1 cellular context compared by ENCODE assay signal in the genomic region with DNA sequence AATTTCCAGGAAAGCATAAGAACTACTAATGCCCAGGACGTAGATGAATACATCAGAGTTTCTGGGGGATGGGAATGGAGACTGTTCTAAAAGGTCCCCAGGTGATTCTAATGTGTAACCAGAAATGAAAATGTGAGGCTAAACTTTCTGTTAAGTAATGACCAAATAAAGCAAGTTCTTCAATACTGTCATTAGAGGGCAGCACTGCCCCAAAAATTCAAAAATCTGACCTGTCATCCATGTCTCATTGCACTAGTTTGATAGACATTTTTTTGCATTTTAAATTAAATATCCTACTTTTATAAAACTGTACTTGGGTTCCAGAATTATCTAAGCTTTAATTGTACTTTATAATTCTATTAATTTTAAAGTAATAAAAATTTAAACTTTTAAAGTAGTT.
TF ChIP-seq lines count a peak whose summit lies in the region.

No MANE protein-coding gene starts in this region.

TF ChIP-seq in WTC11, 78 proteins besides CTCF, POLR2A, EP300 and RAD21 (continued from another document):
- TF ChIP-seq, protein P1, sequence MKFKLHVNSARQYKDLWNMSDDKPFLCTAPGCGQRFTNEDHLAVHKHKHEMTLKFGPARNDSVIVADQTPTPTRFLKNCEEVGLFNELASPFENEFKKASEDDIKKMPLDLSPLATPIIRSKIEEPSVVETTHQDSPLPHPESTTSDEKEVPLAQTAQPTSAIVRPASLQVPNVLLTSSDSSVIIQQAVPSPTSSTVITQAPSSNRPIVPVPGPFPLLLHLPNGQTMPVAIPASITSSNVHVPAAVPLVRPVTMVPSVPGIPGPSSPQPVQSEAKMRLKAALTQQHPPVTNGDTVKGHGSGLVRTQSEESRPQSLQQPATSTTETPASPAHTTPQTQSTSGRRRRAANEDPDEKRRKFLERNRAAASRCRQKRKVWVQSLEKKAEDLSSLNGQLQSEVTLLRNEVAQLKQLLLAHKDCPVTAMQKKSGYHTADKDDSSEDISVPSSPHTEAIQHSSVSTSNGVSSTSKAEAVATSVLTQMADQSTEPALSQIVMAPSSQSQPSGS (CRISPR knock-in tag; IDR thresholded peaks at IDR 0.05; ENCODE audit: borderline replicate concordance, low read depth) = no peak
- TF ChIP-seq GABPB1 (CRISPR knock-in tag; IDR thresholded peaks at IDR 0.05) (no peak), ELF4 (CRISPR knock-in tag; IDR thresholded peaks at IDR 0.05; ENCODE audit: low read depth) (no peak), NR2C2 (CRISPR knock-in tag; IDR thresholded peaks at IDR 0.05) (no peak), ZNF138 (CRISPR knock-in tag; conservative IDR thresholded peaks at IDR 0.05) (no peak)
- TF ChIP-seq, protein P2, sequence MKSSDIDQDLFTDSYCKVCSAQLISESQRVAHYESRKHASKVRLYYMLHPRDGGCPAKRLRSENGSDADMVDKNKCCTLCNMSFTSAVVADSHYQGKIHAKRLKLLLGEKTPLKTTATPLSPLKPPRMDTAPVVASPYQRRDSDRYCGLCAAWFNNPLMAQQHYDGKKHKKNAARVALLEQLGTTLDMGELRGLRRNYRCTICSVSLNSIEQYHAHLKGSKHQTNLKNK (CRISPR knock-in tag; IDR thresholded peaks at IDR 0.05) = no peak
